38 cellular contexts compared by ENCODE assay signal in genomic region chr10:131478398-131478989, GRCh38.
"Had no signal": no experiment of that assay in that cellular context is flagged by ENCODE, and none has a peak within 500 bp of the region (broad histone marks: within the 10 kb centered on the region; RNA-seq: fewer than 3 reads in every experiment).

No MANE protein-coding gene starts in this region.

- H3K9me3 Mint-ChIP-seq: activated CD4-positive, alpha-beta memory T cell treated with anti-CD3 and anti-CD28 coated beads for 36 hours; activated naive CD4-positive, alpha-beta T cell treated with anti-CD3 and anti-CD28 coated beads for 36 hours had no signal

- H3K9me3 ChIP-seq: adrenal gland, MG63 had no signal

- FAIRE-seq: bronchial epithelial cell had no signal

- H3K4me3 ChIP-seq: adrenal gland, MG63, Peyer's patch, SJSA1 had no signal

- H3K36me3 Mint-ChIP-seq: activated CD4-positive, alpha-beta memory T cell treated with anti-CD3 and anti-CD28 coated beads for 36 hours; activated naive CD4-positive, alpha-beta T cell treated with anti-CD3 and anti-CD28 coated beads, Interleukin-2, amount 50 U/mL, for 72 hours; brain had no signal

- H3K4me3 Mint-ChIP-seq: activated B cell treated with CpG ODN at 0.5 μM for 24 hours; activated CD4-positive, alpha-beta memory T cell treated with anti-CD3 and anti-CD28 coated beads for 36 hours; activated naive CD4-positive, alpha-beta T cell treated with anti-CD3 and anti-CD28 coated beads for 36 hours; activated T-cell treated with anti-CD3 and anti-CD28 coated beads, Interleukin-2, amount 50 U/mL, for 4 hours; activated T-helper 1 cell treated with anti-CD3 and anti-CD28 coated beads, Interleukin-12 subunit alpha, Interleukin-12 subunit beta, Interleukin-2, Interleukin-4 antibody, amounts not matched to agents 30 ng/mL and 10 ng/mL and 1 ng/mL, durations not matched to agents 14 hours and 24 hours and 36 hours; brain had no signal

- H3K27me3 Mint-ChIP-seq: activated CD4-positive, alpha-beta memory T cell treated with anti-CD3 and anti-CD28 coated beads for 36 hours had no signal

- H3K27me3 ChIP-seq: MG63, Peyer's patch, SJSA1 had no signal

- ATAC-seq: activated naive CD4-positive, alpha-beta T cell treated with anti-CD3 and anti-CD28 coated beads, Interleukin-2, amount 50 U/mL, for 72 hours; activated T-cell treated with anti-CD3 and anti-CD28 coated beads, Interleukin-2, amount 50 U/mL, for 4 hours; PC-3 had no signal

- DNase-seq: activated B cell treated with CpG ODN at 0.5 μM for 24 hours; activated CD4-positive, alpha-beta memory T cell treated with anti-CD3 and anti-CD28 coated beads for 36 hours; activated CD4-positive, alpha-beta T cell treated with anti-CD3 and anti-CD28 coated beads for 4 hours; activated CD4-positive, alpha-beta T cell treated with anti-CD3 and anti-CD28 coated beads, Interleukin-2, amount 50 U/mL, for 1 hour; activated CD4-positive, CD25-positive, alpha-beta regulatory T cell treated with anti-CD3 and anti-CD28 coated beads, Interleukin-2, amount 50 U/mL, for 72 hours; activated CD8-positive, alpha-beta memory T cell treated with anti-CD3 and anti-CD28 coated beads, Interleukin-2, amount 50 U/mL, for 4 hours; activated gamma-delta T cell treated with Interleukin-2 at 50 U/mL for 16 hours; activated naive CD4-positive, alpha-beta T cell treated with anti-CD3 and anti-CD28 coated beads for 36 hours; activated T-cell treated with anti-CD3 and anti-CD28 coated beads for 4 hours; activated T-cell treated with anti-CD3 and anti-CD28 coated beads, Interleukin-2, amount 50 U/mL, for 4 hours; adrenal gland; anterior cingulate cortex; Kasumi-1; KG1; MG63; NCI-H1048; NCI-H1105 treated with DMSO at 0.1 percent for 48 hours; NCI-H1436 treated with DMSO at 0.1 percent for 48 hours; NCI-H1694 treated with DMSO at 0.1 percent for 48 hours; NCI-H2029; NCI-H345; NCI-H524 treated with DMSO at 0.1 percent for 48 hours; NCI-H748 treated with DMSO at 0.1 percent for 48 hours; NK-92 treated with Interleukin-12 subunit alpha and Interleukin-12 subunit beta, amount 100 ng/mL, for 24 hours; PC-3; Peyer's patch; RPMI8226; SHP77 treated with DMSO at 0.1 percent for 48 hours; SW 1271; T-helper 1 cell; T-helper 2 cell; T-helper 9 cell had no signal

- H3K36me3 ChIP-seq: adrenal gland, MG63, Peyer's patch, SJSA1 had no signal

- H3K4me1 ChIP-seq: adrenal gland, Peyer's patch, SJSA1 had no signal

- H3K27ac ChIP-seq: adrenal gland, Peyer's patch, SJSA1, VCaP had no signal

- H3K4me1 Mint-ChIP-seq: activated B cell treated with CpG ODN at 0.5 μM for 24 hours had no signal

- H3K27ac Mint-ChIP-seq: activated B cell treated with CpG ODN at 0.5 μM for 24 hours; activated CD4-positive, alpha-beta memory T cell treated with anti-CD3 and anti-CD28 coated beads for 36 hours; activated naive CD4-positive, alpha-beta T cell treated with anti-CD3 and anti-CD28 coated beads for 36 hours; activated naive CD4-positive, alpha-beta T cell treated with anti-CD3 and anti-CD28 coated beads, Interleukin-2, amount 50 U/mL, for 72 hours; activated T-helper 1 cell treated with anti-CD3 and anti-CD28 coated beads, Interleukin-12 subunit alpha, Interleukin-12 subunit beta, Interleukin-2, Interleukin-4 antibody, amounts not matched to agents 30 ng/mL and 10 ng/mL and 1 ng/mL, durations not matched to agents 14 hours and 24 hours and 36 hours had no signal
